ENCODE assay signal across 32 cellular contexts in the genomic region with DNA sequence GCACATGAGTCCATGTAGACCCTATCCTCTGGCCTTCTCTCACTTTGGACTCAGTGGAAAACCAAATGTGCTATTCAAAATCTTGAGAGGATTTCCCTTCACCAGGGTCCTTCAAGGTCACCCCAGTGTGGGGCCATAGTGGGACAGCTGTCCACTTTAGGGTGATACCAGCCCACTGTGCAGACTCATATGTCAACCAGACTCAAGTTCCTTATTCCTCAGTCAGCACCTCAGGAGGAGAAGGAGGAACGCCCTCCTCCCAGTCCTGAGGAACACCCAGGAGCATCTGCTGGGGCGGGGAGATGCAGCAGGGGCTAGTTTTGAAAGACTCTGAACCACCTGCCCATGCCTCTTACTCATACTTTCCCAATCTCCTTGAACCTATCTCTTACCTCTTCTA.
"Had no signal": no experiment of that assay in that cellular context is flagged by ENCODE, and none has a peak within 500 bp of the region (broad histone marks: within the 10 kb centered on the region; RNA-seq: fewer than 3 reads in every experiment).

No MANE protein-coding gene starts in this region.

- H3K27me3 ChIP-seq: thyroid gland, upper lobe of left lung had no signal

- DNase-seq: activated CD4-positive, alpha-beta T cell treated with anti-CD3 and anti-CD28 coated beads for 48 hours; activated CD4-positive, alpha-beta T cell treated with anti-CD3 and anti-CD28 coated beads, Interleukin-2, amount 50 U/mL, for 48 hours; activated CD8-positive, alpha-beta memory T cell treated with anti-CD3 and anti-CD28 coated beads for 24 hours; activated naive CD4-positive, alpha-beta T cell; amniotic stem cell; central memory CD4-positive, alpha-beta T cell; effector CD4-positive, alpha-beta T cell; esophagus squamous epithelium; foreskin melanocyte; heart right ventricle; mesendoderm; naive B cell; nucleus accumbens; right cardiac atrium; stimulated activated CD4-positive, alpha-beta T cell treated with anti-CD3 and anti-CD28 coated beads, Interleukin-4, amount 100 ng/mL, for 24 hours; stimulated activated naive CD8-positive, alpha-beta T cell treated with anti-CD3 and anti-CD28 coated beads, Interleukin-15, amount 100 ng/mL, for 72 hours; substantia nigra; SW 1271; T-helper 9 cell; thyroid gland; WERI-Rb-1 had no signal

- ATAC-seq: activated CD4-positive, CD25-positive, alpha-beta regulatory T cell treated with anti-CD3 and anti-CD28 coated beads, Interleukin-2, amount 50 U/mL, for 24 hours; heart right ventricle; left lung; right cardiac atrium; stimulated activated effector memory CD8-positive, alpha-beta T cell treated with anti-CD3 and anti-CD28 coated beads, Interleukin-12 subunit alpha, Interleukin-12 subunit beta, amount 100 ng/mL, for 72 hours; stimulated activated naive CD8-positive, alpha-beta T cell treated with anti-CD3 and anti-CD28 coated beads, Interleukin-15, amount 100 ng/mL, for 72 hours had no signal

- H3K4me3 Mint-ChIP-seq: dendritic cell treated with granulocyte-macrophage colony-stimulating factor and Interleukin-4, amounts not matched to agents 40 ng/mL and 50 ng/mL, for 4 days; naive B cell; neural crest cell; stimulated activated effector memory CD8-positive, alpha-beta T cell treated with anti-CD3 and anti-CD28 coated beads, Interleukin-12 subunit alpha, Interleukin-12 subunit beta, amount 100 ng/mL, for 72 hours; stimulated activated naive CD8-positive, alpha-beta T cell treated with anti-CD3 and anti-CD28 coated beads, Interleukin-15, amount 100 ng/mL, for 72 hours; T-helper 1 cell treated with Interleukin-12 subunit alpha and Interleukin-12 subunit beta and Interleukin-4 antibody, amounts not matched to agents 30 μg/mL and 1 μg/mL, for 36 hours had no signal

- H3K9me3 Mint-ChIP-seq: dendritic cell treated with granulocyte-macrophage colony-stimulating factor and Interleukin-4, amounts not matched to agents 40 ng/mL and 50 ng/mL, for 4 days; naive B cell; neural crest cell; stimulated activated effector memory CD8-positive, alpha-beta T cell treated with anti-CD3 and anti-CD28 coated beads, Interleukin-12 subunit alpha, Interleukin-12 subunit beta, amount 100 ng/mL, for 72 hours; stimulated activated naive CD8-positive, alpha-beta T cell treated with anti-CD3 and anti-CD28 coated beads, Interleukin-15, amount 100 ng/mL, for 72 hours; T-helper 1 cell treated with Interleukin-12 subunit alpha and Interleukin-12 subunit beta and Interleukin-4 antibody, amounts not matched to agents 30 μg/mL and 1 μg/mL, for 36 hours had no signal

- H3K9me3 ChIP-seq: esophagus squamous epithelium, heart right ventricle, left lung, SK-N-SH, thyroid gland, upper lobe of left lung had no signal

- H3K4me3 ChIP-seq: esophagus squamous epithelium, heart right ventricle, left lung, lung, thyroid gland, upper lobe of left lung had no signal

- H3K9ac ChIP-seq: parathyroid adenoma, SK-N-SH had no signal

- H3K36me3 ChIP-seq: esophagus squamous epithelium, heart right ventricle, left lung, thyroid gland, upper lobe of left lung, WERI-Rb-1 had no signal

- H3K27ac ChIP-seq: epithelial cell of prostate, esophagus squamous epithelium, heart right ventricle, left lung, parathyroid adenoma, thyroid gland, upper lobe of left lung, WERI-Rb-1 had no signal

- H3K4me1 ChIP-seq: parathyroid adenoma, thyroid gland had no signal

- H3K36me3 Mint-ChIP-seq: naive B cell; stimulated activated effector memory CD8-positive, alpha-beta T cell treated with anti-CD3 and anti-CD28 coated beads, Interleukin-12 subunit alpha, Interleukin-12 subunit beta, amount 100 ng/mL, for 72 hours had no signal

- H3K27ac Mint-ChIP-seq: dendritic cell treated with granulocyte-macrophage colony-stimulating factor and Interleukin-4, amounts not matched to agents 40 ng/mL and 50 ng/mL, for 4 days; naive B cell; stimulated activated effector memory CD8-positive, alpha-beta T cell treated with anti-CD3 and anti-CD28 coated beads, Interleukin-12 subunit alpha, Interleukin-12 subunit beta, amount 100 ng/mL, for 72 hours; stimulated activated naive CD8-positive, alpha-beta T cell treated with anti-CD3 and anti-CD28 coated beads, Interleukin-15, amount 100 ng/mL, for 72 hours; T-helper 1 cell treated with Interleukin-12 subunit alpha and Interleukin-12 subunit beta and Interleukin-4 antibody, amounts not matched to agents 30 μg/mL and 1 μg/mL, for 36 hours had no signal
